Comparison of ENCODE assay signal across 2 cellular contexts in the genomic region with DNA sequence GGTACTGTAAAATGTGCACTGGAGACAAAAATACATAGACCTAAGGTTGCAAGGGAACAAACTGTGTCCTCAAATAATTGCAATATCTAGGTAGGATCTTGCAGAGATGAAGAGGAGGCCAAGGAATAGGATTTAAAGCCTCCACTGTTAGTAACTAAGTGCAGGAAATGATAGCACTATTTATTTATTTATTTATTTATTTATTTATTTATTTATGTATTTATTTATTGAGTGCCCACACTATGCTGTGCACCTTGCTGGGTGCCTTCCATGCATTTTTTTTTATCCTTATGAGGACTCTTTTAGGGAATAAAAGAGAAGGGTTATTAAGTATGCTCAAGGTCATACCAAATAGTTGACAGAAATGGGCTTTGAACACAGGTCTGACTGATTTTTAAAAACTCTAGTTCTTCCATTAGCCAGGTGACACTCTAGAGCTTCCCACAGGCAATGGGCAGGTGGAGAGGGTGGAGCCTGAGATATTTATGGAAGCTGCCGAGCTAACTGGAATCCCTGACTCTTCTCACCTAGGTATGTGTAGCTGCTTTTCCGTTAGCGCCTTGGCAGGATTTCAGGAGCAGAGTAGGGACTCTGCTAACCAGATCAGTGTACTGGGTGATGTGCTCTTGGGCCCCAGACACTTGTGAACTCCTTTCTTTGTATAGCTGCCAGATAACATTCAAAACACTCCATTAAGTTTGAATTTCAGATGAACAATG.
TF ChIP-seq lines count a peak whose summit lies in the region.

No MANE protein-coding gene starts in this region.

TF ChIP-seq in HepG2, 621 proteins besides CTCF, POLR2A, EP300 and RAD21 (continued from another document and continues in another):
- TF ChIP-seq, protein P1, sequence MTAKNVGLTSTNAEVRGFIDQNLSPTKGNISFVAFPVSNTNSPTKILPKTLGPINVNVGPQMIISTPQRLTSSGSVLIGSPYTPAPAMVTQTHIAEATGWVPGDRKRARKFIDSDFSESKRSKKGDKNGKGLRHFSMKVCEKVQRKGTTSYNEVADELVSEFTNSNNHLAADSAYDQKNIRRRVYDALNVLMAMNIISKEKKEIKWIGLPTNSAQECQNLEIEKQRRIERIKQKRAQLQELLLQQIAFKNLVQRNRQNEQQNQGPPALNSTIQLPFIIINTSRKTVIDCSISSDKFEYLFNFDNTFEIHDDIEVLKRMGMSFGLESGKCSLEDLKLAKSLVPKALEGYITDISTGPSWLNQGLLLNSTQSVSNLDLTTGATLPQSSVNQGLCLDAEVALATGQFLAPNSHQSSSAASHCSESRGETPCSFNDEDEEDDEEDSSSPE (CRISPR knock-in tag; IDR thresholded peaks at IDR 0.05), result no peak
- TF ChIP-seq, protein P2, sequence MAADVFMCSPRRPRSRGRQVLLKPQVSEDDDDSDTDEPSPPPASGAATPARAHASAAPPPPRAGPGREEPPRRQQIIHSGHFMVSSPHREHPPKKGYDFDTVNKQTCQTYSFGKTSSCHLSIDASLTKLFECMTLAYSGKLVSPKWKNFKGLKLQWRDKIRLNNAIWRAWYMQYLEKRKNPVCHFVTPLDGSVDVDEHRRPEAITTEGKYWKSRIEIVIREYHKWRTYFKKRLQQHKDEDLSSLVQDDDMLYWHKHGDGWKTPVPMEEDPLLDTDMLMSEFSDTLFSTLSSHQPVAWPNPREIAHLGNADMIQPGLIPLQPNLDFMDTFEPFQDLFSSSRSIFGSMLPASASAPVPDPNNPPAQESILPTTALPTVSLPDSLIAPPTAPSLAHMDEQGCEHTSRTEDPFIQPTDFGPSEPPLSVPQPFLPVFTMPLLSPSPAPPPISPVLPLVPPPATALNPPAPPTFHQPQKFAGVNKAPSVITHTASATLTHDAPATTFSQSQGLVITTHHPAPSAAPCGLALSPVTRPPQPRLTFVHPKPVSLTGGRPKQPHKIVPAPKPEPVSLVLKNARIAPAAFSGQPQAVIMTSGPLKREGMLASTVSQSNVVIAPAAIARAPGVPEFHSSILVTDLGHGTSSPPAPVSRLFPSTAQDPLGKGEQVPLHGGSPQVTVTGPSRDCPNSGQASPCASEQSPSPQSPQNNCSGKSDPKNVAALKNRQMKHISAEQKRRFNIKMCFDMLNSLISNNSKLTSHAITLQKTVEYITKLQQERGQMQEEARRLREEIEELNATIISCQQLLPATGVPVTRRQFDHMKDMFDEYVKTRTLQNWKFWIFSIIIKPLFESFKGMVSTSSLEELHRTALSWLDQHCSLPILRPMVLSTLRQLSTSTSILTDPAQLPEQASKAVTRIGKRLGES (CRISPR knock-in tag; IDR thresholded peaks at IDR 0.05; ENCODE audit: borderline replicate concordance), result no peak
- TF ChIP-seq, protein P3, sequence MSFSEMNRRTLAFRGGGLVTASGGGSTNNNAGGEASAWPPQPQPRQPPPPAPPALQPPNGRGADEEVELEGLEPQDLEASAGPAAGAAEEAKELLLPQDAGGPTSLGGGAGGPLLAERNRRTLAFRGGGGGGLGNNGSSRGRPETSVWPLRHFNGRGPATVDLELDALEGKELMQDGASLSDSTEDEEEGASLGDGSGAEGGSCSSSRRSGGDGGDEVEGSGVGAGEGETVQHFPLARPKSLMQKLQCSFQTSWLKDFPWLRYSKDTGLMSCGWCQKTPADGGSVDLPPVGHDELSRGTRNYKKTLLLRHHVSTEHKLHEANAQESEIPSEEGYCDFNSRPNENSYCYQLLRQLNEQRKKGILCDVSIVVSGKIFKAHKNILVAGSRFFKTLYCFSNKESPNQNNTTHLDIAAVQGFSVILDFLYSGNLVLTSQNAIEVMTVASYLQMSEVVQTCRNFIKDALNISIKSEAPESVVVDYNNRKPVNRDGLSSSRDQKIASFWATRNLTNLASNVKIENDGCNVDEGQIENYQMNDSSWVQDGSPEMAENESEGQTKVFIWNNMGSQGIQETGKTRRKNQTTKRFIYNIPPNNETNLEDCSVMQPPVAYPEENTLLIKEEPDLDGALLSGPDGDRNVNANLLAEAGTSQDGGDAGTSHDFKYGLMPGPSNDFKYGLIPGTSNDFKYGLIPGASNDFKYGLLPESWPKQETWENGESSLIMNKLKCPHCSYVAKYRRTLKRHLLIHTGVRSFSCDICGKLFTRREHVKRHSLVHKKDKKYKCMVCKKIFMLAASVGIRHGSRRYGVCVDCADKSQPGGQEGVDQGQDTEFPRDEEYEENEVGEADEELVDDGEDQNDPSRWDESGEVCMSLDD (CRISPR knock-in tag; IDR thresholded peaks at IDR 0.05; ENCODE audit: borderline replicate concordance), result no peak
- TF ChIP-seq ZIK1 (CRISPR knock-in tag; IDR thresholded peaks at IDR 0.05; ENCODE audit: borderline replicate concordance, low read depth) (no peak), ARNTL (CRISPR knock-in tag; IDR thresholded peaks at IDR 0.05) (no peak), KDM3A (CRISPR knock-in tag; IDR thresholded peaks at IDR 0.05; ENCODE audit: low read depth) (no peak), ZKSCAN8 (CRISPR knock-in tag; IDR thresholded peaks at IDR 0.05; ENCODE audit: borderline replicate concordance) (no peak)
- TF ChIP-seq, protein P4, sequence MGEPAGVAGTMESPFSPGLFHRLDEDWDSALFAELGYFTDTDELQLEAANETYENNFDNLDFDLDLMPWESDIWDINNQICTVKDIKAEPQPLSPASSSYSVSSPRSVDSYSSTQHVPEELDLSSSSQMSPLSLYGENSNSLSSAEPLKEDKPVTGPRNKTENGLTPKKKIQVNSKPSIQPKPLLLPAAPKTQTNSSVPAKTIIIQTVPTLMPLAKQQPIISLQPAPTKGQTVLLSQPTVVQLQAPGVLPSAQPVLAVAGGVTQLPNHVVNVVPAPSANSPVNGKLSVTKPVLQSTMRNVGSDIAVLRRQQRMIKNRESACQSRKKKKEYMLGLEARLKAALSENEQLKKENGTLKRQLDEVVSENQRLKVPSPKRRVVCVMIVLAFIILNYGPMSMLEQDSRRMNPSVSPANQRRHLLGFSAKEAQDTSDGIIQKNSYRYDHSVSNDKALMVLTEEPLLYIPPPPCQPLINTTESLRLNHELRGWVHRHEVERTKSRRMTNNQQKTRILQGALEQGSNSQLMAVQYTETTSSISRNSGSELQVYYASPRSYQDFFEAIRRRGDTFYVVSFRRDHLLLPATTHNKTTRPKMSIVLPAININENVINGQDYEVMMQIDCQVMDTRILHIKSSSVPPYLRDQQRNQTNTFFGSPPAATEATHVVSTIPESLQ (CRISPR knock-in tag; conservative IDR thresholded peaks at IDR 0.05), result no peak
- TF ChIP-seq, protein P5, sequence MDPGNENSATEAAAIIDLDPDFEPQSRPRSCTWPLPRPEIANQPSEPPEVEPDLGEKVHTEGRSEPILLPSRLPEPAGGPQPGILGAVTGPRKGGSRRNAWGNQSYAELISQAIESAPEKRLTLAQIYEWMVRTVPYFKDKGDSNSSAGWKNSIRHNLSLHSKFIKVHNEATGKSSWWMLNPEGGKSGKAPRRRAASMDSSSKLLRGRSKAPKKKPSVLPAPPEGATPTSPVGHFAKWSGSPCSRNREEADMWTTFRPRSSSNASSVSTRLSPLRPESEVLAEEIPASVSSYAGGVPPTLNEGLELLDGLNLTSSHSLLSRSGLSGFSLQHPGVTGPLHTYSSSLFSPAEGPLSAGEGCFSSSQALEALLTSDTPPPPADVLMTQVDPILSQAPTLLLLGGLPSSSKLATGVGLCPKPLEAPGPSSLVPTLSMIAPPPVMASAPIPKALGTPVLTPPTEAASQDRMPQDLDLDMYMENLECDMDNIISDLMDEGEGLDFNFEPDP (CRISPR knock-in tag; conservative IDR thresholded peaks at IDR 0.05), result no peak

TF ChIP-seq in WTC11, 78 proteins besides CTCF, POLR2A, EP300 and RAD21 (continued from another document):
- TF ChIP-seq, protein P6, sequence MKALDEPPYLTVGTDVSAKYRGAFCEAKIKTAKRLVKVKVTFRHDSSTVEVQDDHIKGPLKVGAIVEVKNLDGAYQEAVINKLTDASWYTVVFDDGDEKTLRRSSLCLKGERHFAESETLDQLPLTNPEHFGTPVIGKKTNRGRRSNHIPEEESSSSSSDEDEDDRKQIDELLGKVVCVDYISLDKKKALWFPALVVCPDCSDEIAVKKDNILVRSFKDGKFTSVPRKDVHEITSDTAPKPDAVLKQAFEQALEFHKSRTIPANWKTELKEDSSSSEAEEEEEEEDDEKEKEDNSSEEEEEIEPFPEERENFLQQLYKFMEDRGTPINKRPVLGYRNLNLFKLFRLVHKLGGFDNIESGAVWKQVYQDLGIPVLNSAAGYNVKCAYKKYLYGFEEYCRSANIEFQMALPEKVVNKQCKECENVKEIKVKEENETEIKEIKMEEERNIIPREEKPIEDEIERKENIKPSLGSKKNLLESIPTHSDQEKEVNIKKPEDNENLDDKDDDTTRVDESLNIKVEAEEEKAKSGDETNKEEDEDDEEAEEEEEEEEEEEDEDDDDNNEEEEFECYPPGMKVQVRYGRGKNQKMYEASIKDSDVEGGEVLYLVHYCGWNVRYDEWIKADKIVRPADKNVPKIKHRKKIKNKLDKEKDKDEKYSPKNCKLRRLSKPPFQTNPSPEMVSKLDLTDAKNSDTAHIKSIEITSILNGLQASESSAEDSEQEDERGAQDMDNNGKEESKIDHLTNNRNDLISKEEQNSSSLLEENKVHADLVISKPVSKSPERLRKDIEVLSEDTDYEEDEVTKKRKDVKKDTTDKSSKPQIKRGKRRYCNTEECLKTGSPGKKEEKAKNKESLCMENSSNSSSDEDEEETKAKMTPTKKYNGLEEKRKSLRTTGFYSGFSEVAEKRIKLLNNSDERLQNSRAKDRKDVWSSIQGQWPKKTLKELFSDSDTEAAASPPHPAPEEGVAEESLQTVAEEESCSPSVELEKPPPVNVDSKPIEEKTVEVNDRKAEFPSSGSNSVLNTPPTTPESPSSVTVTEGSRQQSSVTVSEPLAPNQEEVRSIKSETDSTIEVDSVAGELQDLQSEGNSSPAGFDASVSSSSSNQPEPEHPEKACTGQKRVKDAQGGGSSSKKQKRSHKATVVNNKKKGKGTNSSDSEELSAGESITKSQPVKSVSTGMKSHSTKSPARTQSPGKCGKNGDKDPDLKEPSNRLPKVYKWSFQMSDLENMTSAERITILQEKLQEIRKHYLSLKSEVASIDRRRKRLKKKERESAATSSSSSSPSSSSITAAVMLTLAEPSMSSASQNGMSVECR (CRISPR knock-in tag; IDR thresholded peaks at IDR 0.05; ENCODE audit: borderline replicate concordance), result no peak
- TF ChIP-seq GTF2I (CRISPR knock-in tag; conservative IDR thresholded peaks at IDR 0.05) (no peak), FOXJ3 (CRISPR knock-in tag; IDR thresholded peaks at IDR 0.05; ENCODE audit: borderline replicate concordance) (no peak), NR1H2 (CRISPR knock-in tag; IDR thresholded peaks at IDR 0.05) (no peak), ZNF263 (CRISPR knock-in tag; IDR thresholded peaks at IDR 0.05; ENCODE audit: low read depth) (no peak), ZNF219 (CRISPR knock-in tag; IDR thresholded peaks at IDR 0.05; ENCODE audit: borderline replicate concordance) (no peak)
- TF ChIP-seq, protein P7, sequence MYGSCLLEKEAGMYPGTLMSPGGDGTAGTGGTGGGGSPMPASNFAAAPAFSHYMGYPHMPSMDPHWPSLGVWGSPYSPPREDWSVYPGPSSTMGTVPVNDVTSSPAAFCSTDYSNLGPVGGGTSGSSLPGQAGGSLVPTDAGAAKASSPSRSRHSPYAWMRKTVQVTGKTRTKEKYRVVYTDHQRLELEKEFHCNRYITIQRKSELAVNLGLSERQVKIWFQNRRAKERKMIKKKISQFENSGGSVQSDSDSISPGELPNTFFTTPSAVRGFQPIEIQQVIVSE (CRISPR knock-in tag; IDR thresholded peaks at IDR 0.05; ENCODE audit: borderline replicate concordance), result no peak
